1 cellular context compared by ENCODE assay signal in the genomic region with DNA sequence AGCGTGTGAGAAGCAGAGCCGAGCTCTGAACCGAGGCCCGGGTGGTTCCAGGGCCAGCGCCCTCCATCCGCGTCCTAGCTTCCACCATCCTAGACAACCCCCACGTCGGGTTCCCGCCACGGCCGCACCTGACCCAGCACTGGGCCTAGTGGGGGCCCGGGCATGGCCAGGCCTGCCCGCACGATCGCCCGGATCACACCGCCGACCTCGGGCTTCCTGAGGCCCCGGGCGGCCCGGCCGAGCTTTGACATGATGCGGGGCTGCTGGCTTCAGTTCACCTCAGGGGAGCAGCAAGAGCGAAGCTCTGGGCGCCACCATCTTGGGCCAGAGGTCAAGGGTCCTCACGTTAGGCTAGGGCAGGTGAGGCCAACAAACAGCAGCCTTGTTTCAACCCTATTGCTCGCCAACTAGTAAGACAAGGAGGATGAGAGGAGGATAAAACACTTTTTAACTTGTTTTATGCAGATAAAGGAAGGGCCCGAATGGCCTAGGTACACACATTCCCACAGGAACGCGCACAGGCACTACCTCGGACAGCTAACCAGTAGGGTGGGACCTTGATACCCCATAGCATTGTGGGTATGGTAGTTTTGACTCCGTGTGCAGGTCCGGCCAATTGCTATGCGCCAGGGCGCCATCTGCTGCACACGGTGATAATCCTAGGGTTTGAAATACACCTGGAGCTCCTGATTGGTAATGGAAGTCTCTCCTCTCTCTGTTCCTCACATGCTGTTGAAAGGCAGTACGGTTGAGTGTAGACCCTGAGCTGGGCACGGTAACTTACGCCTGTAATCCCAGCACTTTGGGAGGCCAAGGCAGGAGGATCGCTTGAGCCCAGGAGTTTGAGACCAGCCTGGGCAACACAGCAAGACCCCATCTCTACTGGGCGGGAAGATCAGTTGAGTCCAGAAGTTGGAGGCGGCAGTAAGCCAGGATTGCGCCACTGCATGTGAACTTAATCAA.
TF ChIP-seq lines count a peak whose summit lies in the region.

MRPL11 (minus strand) TSS at position 345 of the 963 bp plus-strand sequence; CDS start at position 251, 94 bp downstream.

TF ChIP-seq in WTC11, 78 proteins besides CTCF, POLR2A, EP300 and RAD21 (continued from another document):
- TF ChIP-seq STAT6 (CRISPR knock-in tag; conservative IDR thresholded peaks at IDR 0.05; ENCODE audit: low read depth) (no peak), SMAD3 (CRISPR knock-in tag; IDR thresholded peaks at IDR 0.05; ENCODE audit: borderline replicate concordance) (no peak), JUN (CRISPR knock-in tag; IDR thresholded peaks at IDR 0.05) (no peak), TEAD1 (CRISPR knock-in tag; IDR thresholded peaks at IDR 0.05) (no peak), MXD4 (CRISPR knock-in tag; IDR thresholded peaks at IDR 0.05; ENCODE audit: borderline replicate concordance) (no peak), MYBL2 (CRISPR knock-in tag; IDR thresholded peaks at IDR 0.05) (no peak), FOXP1 (CRISPR knock-in tag; IDR thresholded peaks at IDR 0.05; ENCODE audit: borderline replicate concordance) (no peak), NFATC4 (CRISPR knock-in tag; IDR thresholded peaks at IDR 0.05) (no peak), E2F4 (CRISPR knock-in tag; IDR thresholded peaks at IDR 0.05; ENCODE audit: borderline replicate concordance, low read depth) (no peak; the same call in 1 of the 2 replicates), ELF4 (CRISPR knock-in tag; IDR thresholded peaks at IDR 0.05; ENCODE audit: low read depth) (no peak), TCF7 (CRISPR knock-in tag; IDR thresholded peaks at IDR 0.05; ENCODE audit: low read depth) (no peak), PREB (CRISPR knock-in tag; IDR thresholded peaks at IDR 0.05; ENCODE audit: borderline replicate concordance) (no peak), RORB (CRISPR knock-in tag; IDR thresholded peaks at IDR 0.05) (no peak)
- TF ChIP-seq, protein P1, sequence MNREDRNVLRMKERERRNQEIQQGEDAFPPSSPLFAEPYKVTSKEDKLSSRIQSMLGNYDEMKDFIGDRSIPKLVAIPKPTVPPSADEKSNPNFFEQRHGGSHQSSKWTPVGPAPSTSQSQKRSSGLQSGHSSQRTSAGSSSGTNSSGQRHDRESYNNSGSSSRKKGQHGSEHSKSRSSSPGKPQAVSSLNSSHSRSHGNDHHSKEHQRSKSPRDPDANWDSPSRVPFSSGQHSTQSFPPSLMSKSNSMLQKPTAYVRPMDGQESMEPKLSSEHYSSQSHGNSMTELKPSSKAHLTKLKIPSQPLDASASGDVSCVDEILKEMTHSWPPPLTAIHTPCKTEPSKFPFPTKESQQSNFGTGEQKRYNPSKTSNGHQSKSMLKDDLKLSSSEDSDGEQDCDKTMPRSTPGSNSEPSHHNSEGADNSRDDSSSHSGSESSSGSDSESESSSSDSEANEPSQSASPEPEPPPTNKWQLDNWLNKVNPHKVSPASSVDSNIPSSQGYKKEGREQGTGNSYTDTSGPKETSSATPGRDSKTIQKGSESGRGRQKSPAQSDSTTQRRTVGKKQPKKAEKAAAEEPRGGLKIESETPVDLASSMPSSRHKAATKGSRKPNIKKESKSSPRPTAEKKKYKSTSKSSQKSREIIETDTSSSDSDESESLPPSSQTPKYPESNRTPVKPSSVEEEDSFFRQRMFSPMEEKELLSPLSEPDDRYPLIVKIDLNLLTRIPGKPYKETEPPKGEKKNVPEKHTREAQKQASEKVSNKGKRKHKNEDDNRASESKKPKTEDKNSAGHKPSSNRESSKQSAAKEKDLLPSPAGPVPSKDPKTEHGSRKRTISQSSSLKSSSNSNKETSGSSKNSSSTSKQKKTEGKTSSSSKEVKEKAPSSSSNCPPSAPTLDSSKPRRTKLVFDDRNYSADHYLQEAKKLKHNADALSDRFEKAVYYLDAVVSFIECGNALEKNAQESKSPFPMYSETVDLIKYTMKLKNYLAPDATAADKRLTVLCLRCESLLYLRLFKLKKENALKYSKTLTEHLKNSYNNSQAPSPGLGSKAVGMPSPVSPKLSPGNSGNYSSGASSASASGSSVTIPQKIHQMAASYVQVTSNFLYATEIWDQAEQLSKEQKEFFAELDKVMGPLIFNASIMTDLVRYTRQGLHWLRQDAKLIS (CRISPR knock-in tag; IDR thresholded peaks at IDR 0.05; ENCODE audit: borderline replicate concordance) = no peak
- TF ChIP-seq, protein P2, sequence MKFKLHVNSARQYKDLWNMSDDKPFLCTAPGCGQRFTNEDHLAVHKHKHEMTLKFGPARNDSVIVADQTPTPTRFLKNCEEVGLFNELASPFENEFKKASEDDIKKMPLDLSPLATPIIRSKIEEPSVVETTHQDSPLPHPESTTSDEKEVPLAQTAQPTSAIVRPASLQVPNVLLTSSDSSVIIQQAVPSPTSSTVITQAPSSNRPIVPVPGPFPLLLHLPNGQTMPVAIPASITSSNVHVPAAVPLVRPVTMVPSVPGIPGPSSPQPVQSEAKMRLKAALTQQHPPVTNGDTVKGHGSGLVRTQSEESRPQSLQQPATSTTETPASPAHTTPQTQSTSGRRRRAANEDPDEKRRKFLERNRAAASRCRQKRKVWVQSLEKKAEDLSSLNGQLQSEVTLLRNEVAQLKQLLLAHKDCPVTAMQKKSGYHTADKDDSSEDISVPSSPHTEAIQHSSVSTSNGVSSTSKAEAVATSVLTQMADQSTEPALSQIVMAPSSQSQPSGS (CRISPR knock-in tag; IDR thresholded peaks at IDR 0.05; ENCODE audit: borderline replicate concordance, low read depth) = no peak
- TF ChIP-seq, protein P3, sequence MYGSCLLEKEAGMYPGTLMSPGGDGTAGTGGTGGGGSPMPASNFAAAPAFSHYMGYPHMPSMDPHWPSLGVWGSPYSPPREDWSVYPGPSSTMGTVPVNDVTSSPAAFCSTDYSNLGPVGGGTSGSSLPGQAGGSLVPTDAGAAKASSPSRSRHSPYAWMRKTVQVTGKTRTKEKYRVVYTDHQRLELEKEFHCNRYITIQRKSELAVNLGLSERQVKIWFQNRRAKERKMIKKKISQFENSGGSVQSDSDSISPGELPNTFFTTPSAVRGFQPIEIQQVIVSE (CRISPR knock-in tag; IDR thresholded peaks at IDR 0.05; ENCODE audit: borderline replicate concordance) = no peak
- TF ChIP-seq, protein P4, sequence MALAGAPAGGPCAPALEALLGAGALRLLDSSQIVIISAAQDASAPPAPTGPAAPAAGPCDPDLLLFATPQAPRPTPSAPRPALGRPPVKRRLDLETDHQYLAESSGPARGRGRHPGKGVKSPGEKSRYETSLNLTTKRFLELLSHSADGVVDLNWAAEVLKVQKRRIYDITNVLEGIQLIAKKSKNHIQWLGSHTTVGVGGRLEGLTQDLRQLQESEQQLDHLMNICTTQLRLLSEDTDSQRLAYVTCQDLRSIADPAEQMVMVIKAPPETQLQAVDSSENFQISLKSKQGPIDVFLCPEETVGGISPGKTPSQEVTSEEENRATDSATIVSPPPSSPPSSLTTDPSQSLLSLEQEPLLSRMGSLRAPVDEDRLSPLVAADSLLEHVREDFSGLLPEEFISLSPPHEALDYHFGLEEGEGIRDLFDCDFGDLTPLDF (CRISPR knock-in tag; IDR thresholded peaks at IDR 0.05) = no peak
- TF ChIP-seq, protein P5, sequence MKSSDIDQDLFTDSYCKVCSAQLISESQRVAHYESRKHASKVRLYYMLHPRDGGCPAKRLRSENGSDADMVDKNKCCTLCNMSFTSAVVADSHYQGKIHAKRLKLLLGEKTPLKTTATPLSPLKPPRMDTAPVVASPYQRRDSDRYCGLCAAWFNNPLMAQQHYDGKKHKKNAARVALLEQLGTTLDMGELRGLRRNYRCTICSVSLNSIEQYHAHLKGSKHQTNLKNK (CRISPR knock-in tag; IDR thresholded peaks at IDR 0.05) = no peak
TF ChIP-seq in WTC11: peak in this region for 11.
